In genomic region chr5:65926276-65926761, GRCh38 we compare ENCODE assay signal across 8 cellular contexts.
DNase-seq lines count a peak whose midpoint lies in the region; ATAC-seq and TF ChIP-seq lines count a peak whose summit lies in the region.

ERBIN (plus strand) TSS chr5:65926575; CDS start chr5:65992719, 66,144 bp downstream.

- peaks cover 33% of the 10 kb centered on the region for H3K36me3 Mint-ChIP-seq in activated T-cell treated with anti-CD3 and anti-CD28 coated beads, Interleukin-2, amount 50 U/mL, for 24 hours (ENCODE audit: low read depth)

- no peaks in the 10 kb centered on the region for H3K9me3 ChIP-seq in muscle layer of colon (ENCODE audit: low read length)

- peak within 1 kb of the TSS; percentile 95 for H3K9ac ChIP-seq in muscle layer of colon (ENCODE audit: low read length)

- H3K4me1 ChIP-seq in muscle layer of colon (ENCODE audit: insufficient read depth, low read length): peaks cover 15% of the 10 kb centered on the region

- no peaks in the 10 kb centered on the region for H3K27me3 Mint-ChIP-seq in activated T-cell treated with anti-CD3 and anti-CD28 coated beads, Interleukin-2, amount 50 U/mL, for 24 hours

- no peaks in the 10 kb centered on the region for H3K27me3 ChIP-seq in muscle layer of colon (ENCODE audit: control insufficient read depth in 1 of 2, insufficient read depth in 2 of 2, low read length in 2 of 2)

- DNase-seq in AG09319 (ENCODE audit: extremely low read depth, low read depth) (peak; percentile 70), OCI-M1 (lab: John Stamatoyannopoulos, UW) (peak; percentile 81), erythroblast (lab: John Stamatoyannopoulos, UW) (peak; percentile 76 to 85)
- peak; percentile 81 for DNase-seq in activated T-cell treated with anti-CD3 and anti-CD28 coated beads, Interleukin-2, amount 50 U/mL, for 24 hours
- DNase-seq in stimulated activated CD8-positive, alpha-beta memory T cell treated with anti-CD3 and anti-CD28 coated beads, Interleukin-7, amount 100 ng/mL, for 1 hour (ENCODE audit: low read depth in 2 of 2): peak; percentile 36 to 40

- no peak for TF ChIP-seq CTCF in AG09319 (IDR thresholded peaks at IDR 0.05; ENCODE audit: low read depth, low read length)

- no peaks in the 10 kb centered on the region for H3K9me3 Mint-ChIP-seq in activated T-cell treated with anti-CD3 and anti-CD28 coated beads, Interleukin-2, amount 50 U/mL, for 24 hours

- peak; percentile 65 for TF ChIP-seq POLR2A in erythroblast (IDR thresholded peaks at IDR 0.05; ENCODE audit: low read length)

- H3K4me3 Mint-ChIP-seq in activated T-cell treated with anti-CD3 and anti-CD28 coated beads, Interleukin-2, amount 50 U/mL, for 24 hours: peak within 1 kb of the TSS; percentile 92

- peak within 1 kb of the TSS; percentile 75 to 88 for H3K4me3 ChIP-seq in muscle layer of colon (ENCODE audit: low read depth in 1 of 2, low read length in 2 of 2)

- peak; percentile 19 for ATAC-seq in GM18873 (IDR thresholded peaks at IDR 0.05; ENCODE audit: low FRiP score, unreplicated experiment)
- ATAC-seq in HG03175 (IDR thresholded peaks at IDR 0.05; ENCODE audit: unreplicated experiment): peak; percentile 10

- peak within 1 kb of the TSS; percentile 98 for H3K27ac ChIP-seq in muscle layer of colon (ENCODE audit: low read depth, low read length)

- H3K36me3 ChIP-seq in muscle layer of colon (ENCODE audit: insufficient read depth, low read length): no peaks in the 10 kb centered on the region

- H3K4me1 Mint-ChIP-seq in activated T-cell treated with anti-CD3 and anti-CD28 coated beads, Interleukin-2, amount 50 U/mL, for 24 hours (ENCODE audit: low read depth): peaks cover 38% of the 10 kb centered on the region

- peak within 1 kb of the TSS; percentile 97 for H3K27ac Mint-ChIP-seq in activated T-cell treated with anti-CD3 and anti-CD28 coated beads, Interleukin-2, amount 50 U/mL, for 24 hours

Comparison
In these comparisons a context has a peak if more than half of its experiments do, and no peak if none do; other contexts are left out.
1. Peak in every context shown above with its lines: DNase-seq, ATAC-seq, H3K4me3 ChIP-seq and H3K27ac ChIP-seq.